9 cellular contexts compared by ENCODE assay signal in genomic region chr19:21835429-21835809, GRCh38. TPM values are rescaled to one million over a fixed set of nuclear protein-coding genes. Genes with fewer than 3 reads are reported as not detected.
DNase-seq lines count a peak whose midpoint lies in the region; ATAC-seq, FAIRE-seq and TF ChIP-seq lines count a peak whose summit lies in the region.
"Had no signal": no experiment of that assay in that cellular context is flagged by ENCODE, and none has a peak within 500 bp of the region (broad histone marks: within the 10 kb centered on the region; RNA-seq: fewer than 3 reads in every experiment).

No MANE protein-coding gene starts in this region.

- DNase-seq in GM23338 (ENCODE audit: low spot score) (no peak), WERI-Rb-1 (no peak), left cardiac atrium (peak; percentile 26), inferior parietal cortex (ENCODE audit: extremely low spot score) (no peak), GM12892 (ENCODE audit: insufficient read length) (no peak), COLO668 (lab: John Stamatoyannopoulos, UW; ENCODE audit: unreplicated experiment) (no peak)

- ATAC-seq in GM23338, result peak; percentile 11; the same call in 1 of the 3 replicates
- ATAC-seq in left cardiac atrium, result no peak
- no peak for ATAC-seq in HG03442 (IDR thresholded peaks at IDR 0.05; ENCODE audit: unreplicated experiment)

- no peak for TF ChIP-seq POLR2A in GM12892 (IDR thresholded peaks at IDR 0.05; ENCODE audit: low read depth, low read length)

- H3K27ac Mint-ChIP-seq in GM23338, result peak overlapping the region; percentile 100

- H3K4me1 ChIP-seq in GM23338 (ENCODE audit: insufficient read depth), result peaks cover 11% of the 10 kb centered on the region

- peaks cover 44% of the 10 kb centered on the region for H3K79me2 ChIP-seq in GM23338 (replicated peaks; ENCODE audit: insufficient read depth)

- peak overlapping the region; percentile 99 for H3K27ac ChIP-seq in GM23338 (ENCODE audit: low read depth)
- H3K27ac ChIP-seq in WERI-Rb-1, result peak overlapping the region; percentile 98
- peak overlapping the region; percentile 37 to 94 (median 85) for H3K27ac ChIP-seq in skin epidermis

- H3K27me3 ChIP-seq in GM23338 (ENCODE audit: insufficient read depth) (no peaks in the 10 kb centered on the region), WERI-Rb-1 (ENCODE audit: insufficient read depth, low read depth, severe bottlenecking) (no peaks in the 10 kb centered on the region)

- peaks cover 17% of the 10 kb centered on the region for H3K27me3 Mint-ChIP-seq in GM23338 (ENCODE audit: insufficient read depth, low read depth, poor library complexity)

- H4K20me1 ChIP-seq in GM23338 (replicated peaks; ENCODE audit: insufficient read depth), result peaks cover 14% of the 10 kb centered on the region; the same call in 1 of the 2 replicates

- peaks cover 20% of the 10 kb centered on the region for H3K9me3 Mint-ChIP-seq in GM23338

- H3K4me1 Mint-ChIP-seq in GM23338, result peaks cover 4% of the 10 kb centered on the region; the same call in 2 of the 3 replicates

- peak overlapping the region; percentile 98 for H3K4me3 Mint-ChIP-seq in GM23338

- peak overlapping the region; percentile 76; the same call in 1 of the 2 replicates for H2AFZ ChIP-seq in GM23338

- no peaks in the 10 kb centered on the region for H3K9me3 ChIP-seq in WERI-Rb-1 (ENCODE audit: severe bottlenecking)

- peak overlapping the region; percentile 94 for H3K4me2 ChIP-seq in GM23338

- FAIRE-seq in GM12892 (lab: Jason Lieb, UNC), result no peak
- FAIRE-seq: TTC549 had no signal

- peaks cover 16% of the 10 kb centered on the region for H3F3A ChIP-seq in GM23338 (replicated peaks; ENCODE audit: low read depth)

- H3K36me3 ChIP-seq in GM23338 (ENCODE audit: insufficient read depth) (peaks cover 16% of the 10 kb centered on the region), WERI-Rb-1 (peaks cover 44% of the 10 kb centered on the region)

- no peaks in the 10 kb centered on the region for H3K9me2 ChIP-seq in GM23338 (ENCODE audit: insufficient read depth)

- H3K36me3 Mint-ChIP-seq in GM23338 (ENCODE audit: low read depth), result peaks cover 66% of the 10 kb centered on the region

- TF ChIP-seq CTCF in GM23338 (conservative IDR thresholded peaks at IDR 0.05; ENCODE audit: low read depth in 2 of 2) (no peak), WERI-Rb-1 (IDR thresholded peaks at IDR 0.05; ENCODE audit: low read depth, low read length) (no peak)

- peak overlapping the region; percentile 89 for H3K4me3 ChIP-seq in GM23338
- H3K4me3 ChIP-seq in WERI-Rb-1 (ENCODE audit: low read depth, low read length), result peak overlapping the region; percentile 70
- H3K4me3 ChIP-seq in skin epidermis, result peak overlapping the region; percentile 47 to 85 (median 66)

- intact Hi-C loops in left cardiac atrium (cut with DNase I), result loop anchor here in 1 of 2 donors (5.0 kb wide), 1 partner anchor 68 kb away; the partner anchor contains the start of gene ZNF100

TF ChIP-seq in GM23338, 12 proteins besides CTCF, POLR2A, EP300 and RAD21:
- TF ChIP-seq ZNF462 (CRISPR knock-in tag; IDR thresholded peaks at IDR 0.05) (no peak), REST (IDR thresholded peaks at IDR 0.05; ENCODE audit: unreplicated experiment) (no peak), JUNB (IDR thresholded peaks at IDR 0.05; ENCODE audit: unreplicated experiment) (no peak), EZH2phosphoT487 (IDR thresholded peaks at IDR 0.05; ENCODE audit: unreplicated experiment) (no peak)

RNA-seq across cellular contexts. Expression of gene ZNF43, which starts 0.6 kb away (rescaled TPM):
- 51.7 and 59.8 TPM in 2 replicates for total RNA-seq in GM23338 (2014; rRNA removed; shearing (Covaris generic))
- polyA plus RNA-seq in GM23338 (2016; fragmentation: Nextera tagmentation; extraction: Ambion mirVana), result 18.4 and 22.2 TPM in 2 replicates
- 1 to 10 TPM; 6.5 to 8.6 TPM for total RNA-seq in left cardiac atrium
- 1.7 TPM for polyA plus RNA-seq in GM12892 (2012; ENCODE audit: missing spikeins)
